ENCODE assay signal across 12 cellular contexts in the genomic region with DNA sequence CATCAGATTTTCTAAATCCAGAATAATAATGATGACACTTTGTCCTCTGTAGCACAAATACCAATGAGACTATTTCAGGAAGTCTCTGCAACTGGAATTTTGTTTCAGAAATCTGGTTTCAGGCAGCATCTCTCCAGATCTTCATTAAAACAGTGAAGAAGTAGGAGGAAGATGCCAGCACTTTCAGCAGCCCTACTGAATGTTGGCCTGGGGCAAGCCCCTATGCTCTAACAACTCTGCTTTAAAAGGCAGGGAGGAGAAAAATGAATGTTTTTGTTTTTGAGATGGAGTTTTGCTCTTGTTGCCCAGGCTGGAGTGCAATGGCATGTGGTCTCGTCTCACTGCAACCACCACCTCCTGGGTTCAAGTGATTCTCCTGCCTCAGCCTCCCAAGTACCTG. TPM values are rescaled to one million over a fixed set of nuclear protein-coding genes. Genes with fewer than 3 reads are reported as not detected.
DNase-seq lines count a peak whose midpoint lies in the region; ATAC-seq and TF ChIP-seq lines count a peak whose summit lies in the region.
"Had no signal": no experiment of that assay in that cellular context is flagged by ENCODE, and none has a peak within 500 bp of the region (broad histone marks: within the 10 kb centered on the region; RNA-seq: fewer than 3 reads in every experiment).

No MANE protein-coding gene starts in this region.

- H3K23ac ChIP-seq in trophoblast cell (ENCODE audit: low read length) = no peak overlapping the region

- RAD21 ChIA-PET in HCT116 (lab: Charles Lee; ENCODE audit: low non-redundant PET in 1 of 2, low total read pairs in 2 of 2, uncharacterized antibody in 2 of 2, unreplicated experiment in 2 of 2) = no interaction called here

- H3K27me3 Mint-ChIP-seq in activated T-helper 17 cell treated with anti-CD3 and anti-CD28 coated beads, Interleukin-2, amount 50 U/mL, for 72 hours = peaks cover 40% of the 10 kb centered on the region

- no peak overlapping the region for H4K12ac ChIP-seq in trophoblast cell (ENCODE audit: low read depth, low read length)

- no peak overlapping the region for H3K4ac ChIP-seq in trophoblast cell (ENCODE audit: low read depth, low read length)

- no peaks in the 10 kb centered on the region for H4K20me1 ChIP-seq in HCT116 (ENCODE audit: insufficient read depth)
- H4K20me1 ChIP-seq: BLaER1 had no signal

- no peak overlapping the region for H3K27ac Mint-ChIP-seq in activated T-helper 17 cell treated with anti-CD3 and anti-CD28 coated beads, Interleukin-2, amount 50 U/mL, for 72 hours
- H3K27ac Mint-ChIP-seq: CD8-positive, alpha-beta memory T cell had no signal

- POLR2A ChIA-PET in A673 (lab: Charles Lee; ENCODE audit: low non-redundant PET) = no interaction called here
- POLR2A ChIA-PET in HCT116 (lab: Charles Lee) = interaction anchor here (0.8 kb wide), 1 partner anchor 9 kb away, joined by 3 read pairs; no protein-coding TSS in a partner anchor

- WGBS in trophoblast cell (ENCODE audit: extremely low coverage, insufficient coverage, insufficient read length) = no CpG with 5 or more reads among the region's 1 CpG

- H3K4me2 ChIP-seq in HCT116 (ENCODE audit: low read length) (no peak overlapping the region), trophoblast cell (ENCODE audit: low read length) (no peak overlapping the region)
- H3K4me2 ChIP-seq: BLaER1 had no signal

- no peaks in the 10 kb centered on the region for H3K9me2 ChIP-seq in HCT116 (ENCODE audit: insufficient read depth)

- DNase-seq in A673 (ENCODE audit: low spot score) = no peak
- no peak for DNase-seq in HCT116 (ENCODE audit: low read depth, low spot score)
- no peak for DNase-seq in adipocyte (ENCODE audit: low read depth)
- peak; percentile 79 to 88 for DNase-seq in trophoblast cell
- no peak for DNase-seq in HCEC 1CT
- DNase-seq in activated T-cell treated with anti-CD3 and anti-CD28 coated beads for 4 hours = no peak
- DNase-seq: AML-193; CD8-positive, alpha-beta memory T cell; DMS53; GF-D8 had no signal

- H3K18ac ChIP-seq in trophoblast cell (ENCODE audit: low read length) = no peak overlapping the region

- CTCF ChIA-PET in A673 (lab: Charles Lee) (no interaction called here), HCT116 (lab: Charles Lee) (no interaction called here)

- peaks cover 4% of the 10 kb centered on the region for H3K4me1 Mint-ChIP-seq in activated T-helper 17 cell treated with anti-CD3 and anti-CD28 coated beads, Interleukin-2, amount 50 U/mL, for 72 hours

- peak overlapping the region; percentile 100 for H3K27ac ChIP-seq in A673 (ENCODE audit: low read depth, low read length, poor library complexity, severe bottlenecking)
- no peak overlapping the region for H3K27ac ChIP-seq in HCT116 (ENCODE audit: low read depth, low read length)
- H3K27ac ChIP-seq in trophoblast cell (ENCODE audit: low read depth, low read length) = no peak overlapping the region
- H3K27ac ChIP-seq: BLaER1 had no signal

- H2BK12ac ChIP-seq in trophoblast cell (ENCODE audit: low read length) = no peak overlapping the region

- H3K79me1 ChIP-seq in trophoblast cell (ENCODE audit: low read length) = peaks cover 2% of the 10 kb centered on the region

- no peaks in the 10 kb centered on the region for H3K36me3 Mint-ChIP-seq in activated T-helper 17 cell treated with anti-CD3 and anti-CD28 coated beads, Interleukin-2, amount 50 U/mL, for 72 hours (ENCODE audit: low read depth)
- H3K36me3 Mint-ChIP-seq: CD8-positive, alpha-beta memory T cell had no signal

- H3K4me3 ChIP-seq in A673 (ENCODE audit: low read depth, low read length, poor library complexity, severe bottlenecking) = no peak overlapping the region
- no peak overlapping the region for H3K4me3 ChIP-seq in HCT116 (replicated peaks in 1 of 2; ENCODE audit: low read depth in 1 of 2, low read length in 2 of 2)
- H3K4me3 ChIP-seq in adipocyte (ENCODE audit: low read length) = no peak overlapping the region
- H3K4me3 ChIP-seq in trophoblast cell (ENCODE audit: low read depth, low read length) = no peak overlapping the region
- H3K4me3 ChIP-seq: BLaER1 had no signal

- H2AK5ac ChIP-seq in trophoblast cell (ENCODE audit: low read length) = no peak overlapping the region

- no peak overlapping the region for H3K4me3 Mint-ChIP-seq in activated T-helper 17 cell treated with anti-CD3 and anti-CD28 coated beads, Interleukin-2, amount 50 U/mL, for 72 hours
- H3K4me3 Mint-ChIP-seq: CD8-positive, alpha-beta memory T cell had no signal

- BruUV-seq in A673 (replicated peaks; lab: Mats Ljungman, UMichigan) (no TSS peak), HCT116 (replicated peaks; lab: Mats Ljungman, UMichigan) (no TSS peak)

- H3K36me3 ChIP-seq in A673 (ENCODE audit: insufficient read depth, low read length, poor library complexity, severe bottlenecking) (no peaks in the 10 kb centered on the region), HCT116 (ENCODE audit: control insufficient read depth in 1 of 2, insufficient read depth in 2 of 2, low read length in 2 of 2) (no peaks in the 10 kb centered on the region), adipocyte (ENCODE audit: control insufficient read depth, insufficient read depth, low read length, severe bottlenecking) (no peaks in the 10 kb centered on the region), trophoblast cell (ENCODE audit: control insufficient read depth in 1 of 2, insufficient read depth in 2 of 2, low read length in 2 of 2) (no peaks in the 10 kb centered on the region)
- H3K36me3 ChIP-seq: BLaER1 had no signal

- no peak overlapping the region for H4K91ac ChIP-seq in trophoblast cell (ENCODE audit: low read depth, low read length)

- no peak for TF ChIP-seq POLR2A in HCT116 (IDR thresholded peaks at IDR 0.05; ENCODE audit: borderline replicate concordance, extremely low read depth, insufficient read depth, insufficient read length)

- H2AFZ ChIP-seq in HCT116 (ENCODE audit: low read depth, low read length, poor library complexity, severe bottlenecking) (peak overlapping the region; percentile 72), trophoblast cell (ENCODE audit: insufficient read depth, low read length, poor library complexity) (no peak overlapping the region)

- no peak for ATAC-seq in HCT116
- no peak for ATAC-seq in activated T-helper 17 cell treated with anti-CD3 and anti-CD28 coated beads, Interleukin-2, amount 50 U/mL, for 72 hours (replicated peaks)

- H4K8ac ChIP-seq in trophoblast cell (ENCODE audit: low read depth, low read length) = no peak overlapping the region

- TF ChIP-seq RAD21 in HCT116 (IDR thresholded peaks at IDR 0.05; ENCODE audit: low read depth) = no peak

- H3K9ac ChIP-seq in HCT116 (ENCODE audit: low read length) (no peak overlapping the region), adipocyte (ENCODE audit: low read length) (peak overlapping the region; percentile 61), trophoblast cell (ENCODE audit: low read length) (no peak overlapping the region)
- H3K9ac ChIP-seq: BLaER1 had no signal

- TF ChIP-seq CTCF in A673 (conservative IDR thresholded peaks at IDR 0.05; ENCODE audit: low read depth, low read length) (no peak), HCT116 (IDR thresholded peaks at IDR 0.05 in 2 of 3, conservative IDR thresholded peaks at IDR 0.05 in 1 of 3; ENCODE audit: borderline replicate concordance in 1 of 3, insufficient read depth in 1 of 3, low read depth in 2 of 3, low read length in 2 of 3) (no peak)

- peaks cover 92% of the 10 kb centered on the region for H3K4me1 ChIP-seq in A673 (ENCODE audit: insufficient read depth, low read length, poor library complexity, severe bottlenecking)
- peaks cover 44 to 89% of the 10 kb centered on the region in 2 experiments for H3K4me1 ChIP-seq in HCT116 (ENCODE audit: control insufficient read depth in 1 of 2, insufficient read depth in 2 of 2, low read length in 2 of 2)
- H3K4me1 ChIP-seq in adipocyte (ENCODE audit: control insufficient read depth, insufficient read depth, low read length) = peaks cover 45% of the 10 kb centered on the region
- no peaks in the 10 kb centered on the region for H3K4me1 ChIP-seq in trophoblast cell (ENCODE audit: control insufficient read depth in 1 of 2, insufficient read depth in 2 of 2, low read length in 2 of 2)

- H2BK5ac ChIP-seq in trophoblast cell (ENCODE audit: low read depth, low read length, poor library complexity) = no peak overlapping the region

- H3K27me3 ChIP-seq in A673 (replicated peaks; ENCODE audit: insufficient read depth, low read depth, low read length, poor library complexity) = no peaks in the 10 kb centered on the region
- H3K27me3 ChIP-seq in HCT116 (ENCODE audit: insufficient read depth, low read length) = no peaks in the 10 kb centered on the region
- H3K27me3 ChIP-seq in adipocyte (replicated peaks; ENCODE audit: control insufficient read depth, insufficient read depth, low read length) = no peaks in the 10 kb centered on the region
- no peaks in the 10 kb centered on the region for H3K27me3 ChIP-seq in trophoblast cell (ENCODE audit: insufficient read depth, low read length)
- H3K27me3 ChIP-seq: BLaER1 had no signal

- intact Hi-C loops in A673 (cut with micrococcal nuclease; ENCODE audit: unreplicated experiment) = no loop called here
- intact Hi-C loops in HCT116 (cut with micrococcal nuclease) = no loop called here

- H2BK120ac ChIP-seq in trophoblast cell (ENCODE audit: insufficient read depth, low read length, poor library complexity) = no peak overlapping the region

- no peaks in the 10 kb centered on the region for H3K9me3 Mint-ChIP-seq in activated T-helper 17 cell treated with anti-CD3 and anti-CD28 coated beads, Interleukin-2, amount 50 U/mL, for 72 hours
- H3K9me3 Mint-ChIP-seq: CD8-positive, alpha-beta memory T cell had no signal

- no peak overlapping the region for H3K14ac ChIP-seq in trophoblast cell (ENCODE audit: low read length)

- H3K79me2 ChIP-seq in HCT116 (ENCODE audit: insufficient read depth, low read length) = no peaks in the 10 kb centered on the region
- no peaks in the 10 kb centered on the region for H3K79me2 ChIP-seq in trophoblast cell (ENCODE audit: control insufficient read depth, insufficient read depth, low read length, poor library complexity)

- no peaks in the 10 kb centered on the region for H3K9me3 ChIP-seq in A673 (ENCODE audit: low read depth, low read length, poor library complexity, severe bottlenecking)
- H3K9me3 ChIP-seq in HCT116 (ENCODE audit: control insufficient read depth in 1 of 2, insufficient read depth in 1 of 2, low read depth in 1 of 2, low read length in 2 of 2) = no peaks in the 10 kb centered on the region
- no peaks in the 10 kb centered on the region for H3K9me3 ChIP-seq in adipocyte (ENCODE audit: control insufficient read depth, low read length)
- no peaks in the 10 kb centered on the region for H3K9me3 ChIP-seq in trophoblast cell (ENCODE audit: insufficient read depth, low read depth, low read length)
- H3K9me3 ChIP-seq: BLaER1 had no signal

RNA-seq across cellular contexts. Expression of a gene that starts 7.2 kb away (rescaled TPM):
- total RNA-seq in A673 (2021) = 1,757 and 2,074 TPM in 2 replicates
- 298 TPM for total RNA-seq in HCT116 (2021; ENCODE audit: unreplicated experiment)
- 358 and 529 TPM in 2 replicates for polyA plus RNA-seq in HCT116 (2012)
- polyA plus RNA-seq in trophoblast cell (2013) = 24.4 and 26.2 TPM in 2 replicates
- 1 to 10 TPM in 1 of 2 donors, not detected in 1; 1.2 TPM for total RNA-seq in activated T-helper 17 cell treated with anti-CD3 and anti-CD28 coated beads, Interleukin-2, amount 50 U/mL, for 72 hours
- polyA plus RNA-seq: CD8-positive, alpha-beta memory T cell had no signal

RNA-seq across cellular contexts. Expression of a gene that starts 18.1 kb away (rescaled TPM):
- total RNA-seq in A673 (2021) = 265 and 286 TPM in 2 replicates
- total RNA-seq in HCT116 (2021; ENCODE audit: unreplicated experiment) = 157 TPM
- polyA plus RNA-seq in HCT116 (2012) = 153 and 174 TPM in 2 replicates
- 8.4 and 8.5 TPM in 2 replicates for polyA plus RNA-seq in trophoblast cell (2013)
- under 1 TPM in 1 of 2 donors, not detected in 1; 0.42 TPM for total RNA-seq in activated T-helper 17 cell treated with anti-CD3 and anti-CD28 coated beads, Interleukin-2, amount 50 U/mL, for 72 hours
- total RNA-seq: CD8-positive, alpha-beta memory T cell had no signal
- polyA plus RNA-seq: CD8-positive, alpha-beta memory T cell had no signal

Comparison
In these comparisons a context has a peak if more than half of its experiments do, and no peak if none do; other contexts are left out.
1. DNase-seq: peak in trophoblast cell (2 of 2); none in A673 (single experiment), HCT116 (single experiment), adipocyte (single experiment), HCEC 1CT (single experiment) and activated T-cell treated with anti-CD3 and anti-CD28 coated beads for 4 hours (single experiment).
2. RNA of a gene that starts 7.2 kb away (total RNA-seq): 1,757 to 2,074 TPM in A673 and 298 TPM in HCT116 (single experiment); 1.2 TPM in activated T-helper 17 cell treated with anti-CD3 and anti-CD28 coated beads, Interleukin-2, amount 50 U/mL, for 72 hours; every median in the first group is over 100 times any median in the second.
3. RNA of a gene that starts 18.1 kb away (total RNA-seq): 265 to 286 TPM in A673 and 157 TPM in HCT116 (single experiment); 0.42 TPM in activated T-helper 17 cell treated with anti-CD3 and anti-CD28 coated beads, Interleukin-2, amount 50 U/mL, for 72 hours; every median in the first group is over 100 times any median in the second.